34 cellular contexts compared by ENCODE assay signal in the genomic region with DNA sequence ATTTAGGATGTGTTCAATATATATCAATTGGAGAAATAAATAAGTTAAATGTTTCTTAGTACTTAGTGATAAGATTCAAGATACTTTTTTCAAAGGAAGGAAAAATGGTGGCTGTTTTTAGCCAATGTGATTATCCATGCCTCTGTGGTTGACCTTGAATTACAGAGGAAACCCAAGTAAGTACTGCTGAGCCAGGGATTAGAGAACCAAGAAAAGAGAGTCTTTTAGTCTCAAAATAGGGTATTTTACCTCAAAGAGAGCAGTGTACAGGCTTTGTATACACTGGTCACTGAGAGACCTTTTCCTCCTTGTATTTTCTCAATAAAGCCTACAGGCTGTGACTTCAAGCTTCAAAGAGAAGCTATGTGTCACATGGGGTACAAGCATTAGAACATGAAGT.
"Had no signal": no experiment of that assay in that cellular context is flagged by ENCODE, and none has a peak within 500 bp of the region (broad histone marks: within the 10 kb centered on the region; RNA-seq: fewer than 3 reads in every experiment).

No MANE protein-coding gene starts in this region.

- H3K4me3 ChIP-seq: MG63 had no signal

- H3K9me3 ChIP-seq: MG63 had no signal

- H3K27me3 ChIP-seq: MG63 had no signal

- DNase-seq: Karpas-422, Kasumi-1, MG63, NCI-H1048, NCI-H1092, NCI-H1092 treated with DMSO at 0.1 percent for 48 hours, NCI-H1105, NCI-H1105 treated with DMSO at 0.1 percent for 48 hours, NCI-H1417, NCI-H1417 treated with DMSO at 0.1 percent for 48 hours, NCI-H1436, NCI-H1436 treated with DMSO at 0.1 percent for 48 hours, NCI-H146, NCI-H1694, NCI-H1694 treated with DMSO at 0.1 percent for 48 hours, NCI-H187, NCI-H187 treated with DMSO at 0.1 percent for 48 hours, NCI-H1930, NCI-H2029, NCI-H2029 treated with DMSO at 0.1 percent for 48 hours, NCI-H2081, NCI-H2081 treated with DMSO at 0.1 percent for 48 hours, NCI-H2107, NCI-H2171, NCI-H2171 treated with DMSO at 0.1 percent for 48 hours, NCI-H2227 treated with DMSO at 0.1 percent for 48 hours, NCI-H226, NCI-H345, NCI-H446, NCI-H446 treated with DMSO at 0.1 percent for 48 hours, NCI-H510A, NCI-H510A treated with DMSO at 0.1 percent for 48 hours, NCI-H524, NCI-H524 treated with DMSO at 0.1 percent for 48 hours had no signal

- H3K36me3 ChIP-seq: MG63 had no signal
